Comparison of ENCODE assay signal across 20 cellular contexts in genomic region chr1:63780541-63780940, GRCh38. TPM values are rescaled to one million over a fixed set of nuclear protein-coding genes. Genes with fewer than 3 reads are reported as not detected.
"Had no signal": no experiment of that assay in that cellular context is flagged by ENCODE, and none has a peak within 500 bp of the region (broad histone marks: within the 10 kb centered on the region; RNA-seq: fewer than 3 reads in every experiment).

No MANE protein-coding gene starts in this region.

- H3K4me3 ChIP-seq: stomach, suprapubic skin, transverse colon had no signal

- H3K9me3 Mint-ChIP-seq: brain; nephron progenitor cell; stimulated activated memory B cell treated with anti-CD40 and anti-IgM and Interleukin-4, amounts not matched to agents 10 μg/mL and 1 μg/mL and 100 μg/mL, for 72 hours had no signal

- H3K36me3 Mint-ChIP-seq: brain; stimulated activated memory B cell treated with anti-CD40 and anti-IgM and Interleukin-4, amounts not matched to agents 10 μg/mL and 1 μg/mL and 100 μg/mL, for 72 hours had no signal

- H3K4me1 Mint-ChIP-seq: activated CD4-positive, alpha-beta T cell treated with anti-CD3 and anti-CD28 coated beads for 36 hours had no signal

- H3K4me3 Mint-ChIP-seq: activated CD4-positive, alpha-beta T cell treated with anti-CD3 and anti-CD28 coated beads for 36 hours; nephron progenitor cell; stimulated activated memory B cell treated with anti-CD40 and anti-IgM and Interleukin-4, amounts not matched to agents 10 μg/mL and 1 μg/mL and 100 μg/mL, for 72 hours had no signal

- DNase-seq: activated CD4-positive, alpha-beta T cell treated with anti-CD3 and anti-CD28 coated beads for 36 hours; activated CD4-positive, alpha-beta T cell treated with anti-CD3 and anti-CD28 coated beads, Interleukin-2, amount 50 U/mL, for 48 hours; activated naive CD4-positive, alpha-beta T cell treated with anti-CD3 and anti-CD28 coated beads, Interleukin-2, amount 50 U/mL, for 16 hours; activated T-cell treated with anti-CD3 and anti-CD28 coated beads, Interleukin-2, amount 50 U/mL, for 48 hours; aorta; dermis blood vessel endothelial cell; effector memory CD4-positive, alpha-beta T cell; foreskin melanocyte; left cardiac atrium; nephron progenitor cell; occipital lobe; small intestine; stimulated activated CD4-positive, alpha-beta T cell treated with anti-CD3 and anti-CD28 coated beads, Interleukin-2, amount 100 ng/mL, for 24 hours; stomach; transverse colon had no signal

- H3K9me3 ChIP-seq: stomach, suprapubic skin, transverse colon had no signal

- H3K36me3 ChIP-seq: stomach, suprapubic skin, transverse colon had no signal

- H3K27me3 ChIP-seq: suprapubic skin, transverse colon had no signal

- H3K27ac ChIP-seq: stomach, suprapubic skin, transverse colon had no signal

- ATAC-seq: activated CD4-positive, alpha-beta T cell treated with anti-CD3 and anti-CD28 coated beads for 36 hours; stimulated activated memory B cell treated with anti-CD40 and anti-IgM and Interleukin-4, amounts not matched to agents 10 μg/mL and 1 μg/mL and 100 μg/mL, for 72 hours had no signal

- H3K27ac Mint-ChIP-seq: activated CD4-positive, alpha-beta T cell treated with anti-CD3 and anti-CD28 coated beads for 36 hours; nephron progenitor cell; stimulated activated memory B cell treated with anti-CD40 and anti-IgM and Interleukin-4, amounts not matched to agents 10 μg/mL and 1 μg/mL and 100 μg/mL, for 72 hours had no signal

- FAIRE-seq: small intestine, urothelium cell line had no signal

RNA-seq across cellular contexts. Expression of gene ROR1, which starts 6.7 kb away (rescaled TPM):
- total RNA-seq: activated CD8-positive, alpha-beta memory T cell treated with anti-CD3 and anti-CD28 coated beads for 36 hours had no signal
